1 cellular context compared by ENCODE assay signal in the genomic region with DNA sequence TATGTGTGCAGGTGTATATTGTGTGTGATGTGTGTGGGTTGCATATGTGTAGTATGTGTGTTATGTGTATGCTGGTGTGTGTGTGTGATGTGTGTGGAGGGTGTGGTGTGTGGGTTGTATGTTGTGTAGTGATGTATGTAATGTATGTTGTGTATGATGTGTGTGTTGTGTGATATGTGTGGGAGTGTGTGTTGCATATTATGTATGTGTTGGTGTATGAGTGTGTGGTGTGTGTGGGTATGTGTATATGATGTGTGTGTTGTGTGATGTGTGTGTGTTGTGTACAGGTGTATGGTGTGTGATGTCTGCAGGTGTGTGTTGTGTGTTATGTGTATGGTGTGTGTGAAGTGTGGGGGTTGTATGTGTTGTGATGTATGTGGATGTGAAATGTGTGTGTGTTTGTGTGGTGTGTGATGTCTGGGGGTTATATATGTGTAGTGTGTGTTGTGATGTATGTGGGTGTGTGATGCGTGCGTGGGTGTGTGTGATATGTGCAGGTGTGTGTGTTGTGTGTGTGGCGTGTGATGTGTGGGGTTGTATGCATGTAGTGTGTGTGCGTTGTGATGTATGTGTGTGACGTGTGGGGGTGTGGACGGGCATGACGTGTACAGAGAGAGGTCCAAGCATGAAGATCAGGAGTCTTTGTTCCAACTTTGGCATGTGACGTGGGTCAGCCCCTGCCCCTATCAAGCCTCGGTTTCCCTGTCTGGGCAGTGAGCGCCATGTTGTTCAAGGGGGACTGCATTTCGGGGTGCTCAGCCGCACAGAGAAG.
TF ChIP-seq lines count a peak whose summit lies in the region.

No MANE protein-coding gene starts in this region.

TF ChIP-seq in K562, 482 proteins besides CTCF, POLR2A, EP300 and RAD21 (continued from another document and continues in another):
- TF ChIP-seq, protein P1, sequence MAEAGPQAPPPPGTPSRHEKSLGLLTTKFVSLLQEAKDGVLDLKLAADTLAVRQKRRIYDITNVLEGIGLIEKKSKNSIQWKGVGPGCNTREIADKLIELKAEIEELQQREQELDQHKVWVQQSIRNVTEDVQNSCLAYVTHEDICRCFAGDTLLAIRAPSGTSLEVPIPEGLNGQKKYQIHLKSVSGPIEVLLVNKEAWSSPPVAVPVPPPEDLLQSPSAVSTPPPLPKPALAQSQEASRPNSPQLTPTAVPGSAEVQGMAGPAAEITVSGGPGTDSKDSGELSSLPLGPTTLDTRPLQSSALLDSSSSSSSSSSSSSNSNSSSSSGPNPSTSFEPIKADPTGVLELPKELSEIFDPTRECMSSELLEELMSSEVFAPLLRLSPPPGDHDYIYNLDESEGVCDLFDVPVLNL (CRISPR knock-in tag; IDR thresholded peaks at IDR 0.05; ENCODE audit: low read depth): no peak
- no peak for TF ChIP-seq RHOXF2B (CRISPR knock-in tag; conservative IDR thresholded peaks at IDR 0.05)
- TF ChIP-seq ZNF212 (CRISPR knock-in tag; IDR thresholded peaks at IDR 0.05): no peak
- no peak for TF ChIP-seq LEF1 (IDR thresholded peaks at IDR 0.05)
- TF ChIP-seq SOX6 (IDR thresholded peaks at IDR 0.05): no peak
- no peak for TF ChIP-seq ZNF551 (CRISPR knock-in tag; IDR thresholded peaks at IDR 0.05)
- TF ChIP-seq, protein P2, sequence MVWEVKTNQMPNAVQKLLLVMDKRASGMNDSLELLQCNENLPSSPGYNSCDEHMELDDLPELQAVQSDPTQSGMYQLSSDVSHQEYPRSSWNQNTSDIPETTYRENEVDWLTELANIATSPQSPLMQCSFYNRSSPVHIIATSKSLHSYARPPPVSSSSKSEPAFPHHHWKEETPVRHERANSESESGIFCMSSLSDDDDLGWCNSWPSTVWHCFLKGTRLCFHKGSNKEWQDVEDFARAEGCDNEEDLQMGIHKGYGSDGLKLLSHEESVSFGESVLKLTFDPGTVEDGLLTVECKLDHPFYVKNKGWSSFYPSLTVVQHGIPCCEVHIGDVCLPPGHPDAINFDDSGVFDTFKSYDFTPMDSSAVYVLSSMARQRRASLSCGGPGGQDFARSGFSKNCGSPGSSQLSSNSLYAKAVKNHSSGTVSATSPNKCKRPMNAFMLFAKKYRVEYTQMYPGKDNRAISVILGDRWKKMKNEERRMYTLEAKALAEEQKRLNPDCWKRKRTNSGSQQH (CRISPR knock-in tag; IDR thresholded peaks at IDR 0.05): 0 out of 2 replicates have a peak, but pooled peaks have one; percentile 62
- no peak for TF ChIP-seq ATF3 (IDR thresholded peaks at IDR 0.05)
- no peak for TF ChIP-seq ATF3 (CRISPR knock-in tag; conservative IDR thresholded peaks at IDR 0.05)
- TF ChIP-seq ZNF57 (CRISPR knock-in tag; IDR thresholded peaks at IDR 0.05): no peak
- TF ChIP-seq ZNF780A (CRISPR knock-in tag; IDR thresholded peaks at IDR 0.05): no peak
- no peak for TF ChIP-seq TCF15 (CRISPR knock-in tag; IDR thresholded peaks at IDR 0.05)
- no peak for TF ChIP-seq ZNF695 (CRISPR knock-in tag; IDR thresholded peaks at IDR 0.05)
- TF ChIP-seq, protein P3, sequence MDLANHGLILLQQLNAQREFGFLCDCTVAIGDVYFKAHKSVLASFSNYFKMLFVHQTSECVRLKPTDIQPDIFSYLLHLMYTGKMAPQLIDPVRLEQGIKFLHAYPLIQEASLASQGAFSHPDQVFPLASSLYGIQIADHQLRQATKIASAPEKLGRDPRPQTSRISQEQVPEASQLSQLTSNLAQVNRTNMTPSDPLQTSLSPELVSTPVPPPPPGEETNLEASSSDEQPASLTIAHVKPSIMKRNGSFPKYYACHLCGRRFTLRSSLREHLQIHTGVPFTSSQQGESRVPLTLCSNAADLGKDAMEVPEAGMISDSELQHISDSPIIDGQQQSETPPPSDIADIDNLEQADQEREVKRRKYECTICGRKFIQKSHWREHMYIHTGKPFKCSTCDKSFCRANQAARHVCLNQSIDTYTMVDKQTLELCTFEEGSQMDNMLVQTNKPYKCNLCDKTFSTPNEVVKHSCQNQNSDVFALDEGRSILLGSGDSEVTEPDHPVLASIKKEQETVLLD (IDR thresholded peaks at IDR 0.05): no peak
- TF ChIP-seq CTBP1 (IDR thresholded peaks at IDR 0.05; ENCODE audit: borderline replicate concordance): no peak
- TF ChIP-seq ELF1 (tag; IDR thresholded peaks at IDR 0.05): no peak
- no peak for TF ChIP-seq MAFK (IDR thresholded peaks at IDR 0.05; ENCODE audit: low read length)
- no peak for TF ChIP-seq NFRKB (IDR thresholded peaks at IDR 0.05; ENCODE audit: low read depth)
- no peak for TF ChIP-seq MXI1 (IDR thresholded peaks at IDR 0.05; ENCODE audit: low read depth, low read length)
- TF ChIP-seq SAP30 (IDR thresholded peaks at IDR 0.05; ENCODE audit: borderline replicate concordance, insufficient read depth, low read depth, low read length, poor library complexity, severe bottlenecking): no peak
- TF ChIP-seq NR2C1 (IDR thresholded peaks at IDR 0.05): no peak
- TF ChIP-seq NR2C1 (tag; IDR thresholded peaks at IDR 0.05): no peak
- TF ChIP-seq FOXM1 (IDR thresholded peaks at IDR 0.05; ENCODE audit: low read depth): no peak
- no peak for TF ChIP-seq FOXM1 (CRISPR knock-in tag; IDR thresholded peaks at IDR 0.05; ENCODE audit: low read depth)
- no peak for TF ChIP-seq SMAD2 (IDR thresholded peaks at IDR 0.05; ENCODE audit: low read depth, low read length)
- TF ChIP-seq MAX (CRISPR knock-in tag; IDR thresholded peaks at IDR 0.05): 0 out of 2 replicates have a peak, but pooled peaks have one; percentile 27
- no peak for TF ChIP-seq ESRRB (CRISPR knock-in tag; IDR thresholded peaks at IDR 0.05; ENCODE audit: borderline replicate concordance)
- TF ChIP-seq CREM (IDR thresholded peaks at IDR 0.05; ENCODE audit: low read depth): peak; percentile 80
- TF ChIP-seq TSC22D4 (tag; IDR thresholded peaks at IDR 0.05): peak; percentile 49; the same call in 1 of the 2 replicates
- TF ChIP-seq, protein P4, sequence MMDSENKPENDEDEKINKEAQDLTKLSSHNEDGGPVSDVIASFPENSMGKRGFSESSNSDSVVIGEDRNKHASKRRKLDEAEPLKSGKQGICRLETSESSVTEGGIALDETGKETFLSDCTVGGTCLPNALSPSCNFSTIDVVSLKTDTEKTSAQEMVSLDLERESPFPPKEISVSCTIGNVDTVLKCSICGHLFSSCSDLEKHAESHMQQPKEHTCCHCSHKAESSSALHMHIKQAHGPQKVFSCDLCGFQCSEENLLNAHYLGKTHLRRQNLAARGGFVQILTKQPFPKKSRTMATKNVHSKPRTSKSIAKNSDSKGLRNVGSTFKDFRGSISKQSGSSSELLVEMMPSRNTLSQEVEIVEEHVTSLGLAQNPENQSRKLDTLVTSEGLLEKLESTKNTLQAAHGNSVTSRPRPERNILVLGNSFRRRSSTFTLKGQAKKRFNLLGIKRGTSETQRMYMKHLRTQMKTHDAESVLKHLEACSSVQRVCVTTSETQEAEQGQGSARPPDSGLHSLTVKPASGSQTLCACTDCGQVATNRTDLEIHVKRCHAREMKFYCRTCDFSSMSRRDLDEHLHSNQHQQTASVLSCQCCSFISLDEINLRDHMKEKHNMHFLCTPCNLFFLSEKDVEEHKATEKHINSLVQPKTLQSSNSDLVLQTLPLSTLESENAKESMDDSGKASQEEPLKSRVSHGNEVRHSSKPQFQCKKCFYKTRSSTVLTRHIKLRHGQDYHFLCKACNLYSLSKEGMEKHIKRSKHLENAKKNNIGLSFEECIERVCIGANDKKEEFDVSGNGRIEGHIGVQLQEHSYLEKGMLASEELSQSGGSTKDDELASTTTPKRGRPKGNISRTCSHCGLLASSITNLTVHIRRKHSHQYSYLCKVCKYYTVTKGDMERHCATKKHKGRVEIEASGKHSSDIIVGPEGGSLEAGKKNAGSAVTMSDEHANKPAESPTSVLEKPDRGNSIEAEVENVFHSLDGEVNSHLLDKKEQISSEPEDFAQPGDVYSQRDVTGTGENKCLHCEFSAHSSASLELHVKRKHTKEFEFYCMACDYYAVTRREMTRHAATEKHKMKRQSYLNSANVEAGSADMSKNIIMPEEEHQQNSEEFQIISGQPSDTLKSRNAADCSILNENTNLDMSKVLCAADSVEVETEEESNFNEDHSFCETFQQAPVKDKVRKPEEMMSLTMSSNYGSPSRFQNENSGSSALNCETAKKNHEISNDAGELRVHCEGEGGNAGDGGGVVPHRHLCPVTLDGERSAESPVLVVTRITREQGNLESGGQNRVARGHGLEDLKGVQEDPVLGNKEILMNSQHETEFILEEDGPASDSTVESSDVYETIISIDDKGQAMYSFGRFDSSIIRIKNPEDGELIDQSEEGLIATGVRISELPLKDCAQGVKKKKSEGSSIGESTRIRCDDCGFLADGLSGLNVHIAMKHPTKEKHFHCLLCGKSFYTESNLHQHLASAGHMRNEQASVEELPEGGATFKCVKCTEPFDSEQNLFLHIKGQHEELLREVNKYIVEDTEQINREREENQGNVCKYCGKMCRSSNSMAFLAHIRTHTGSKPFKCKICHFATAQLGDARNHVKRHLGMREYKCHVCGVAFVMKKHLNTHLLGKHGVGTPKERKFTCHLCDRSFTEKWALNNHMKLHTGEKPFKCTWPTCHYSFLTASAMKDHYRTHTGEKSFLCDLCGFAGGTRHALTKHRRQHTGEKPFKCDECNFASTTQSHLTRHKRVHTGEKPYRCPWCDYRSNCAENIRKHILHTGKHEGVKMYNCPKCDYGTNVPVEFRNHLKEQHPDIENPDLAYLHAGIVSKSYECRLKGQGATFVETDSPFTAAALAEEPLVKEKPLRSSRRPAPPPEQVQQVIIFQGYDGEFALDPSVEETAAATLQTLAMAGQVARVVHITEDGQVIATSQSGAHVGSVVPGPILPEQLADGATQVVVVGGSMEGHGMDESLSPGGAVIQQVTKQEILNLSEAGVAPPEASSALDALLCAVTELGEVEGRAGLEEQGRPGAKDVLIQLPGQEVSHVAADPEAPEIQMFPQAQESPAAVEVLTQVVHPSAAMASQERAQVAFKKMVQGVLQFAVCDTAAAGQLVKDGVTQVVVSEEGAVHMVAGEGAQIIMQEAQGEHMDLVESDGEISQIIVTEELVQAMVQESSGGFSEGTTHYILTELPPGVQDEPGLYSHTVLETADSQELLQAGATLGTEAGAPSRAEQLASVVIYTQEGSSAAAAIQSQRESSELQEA (IDR thresholded peaks at IDR 0.05; ENCODE audit: low read depth): no peak
- TF ChIP-seq MTF1 (CRISPR knock-in tag; IDR thresholded peaks at IDR 0.05; ENCODE audit: borderline replicate concordance): no peak
- TF ChIP-seq MEF2D (tag; conservative IDR thresholded peaks at IDR 0.05; ENCODE audit: low read depth): no peak
- TF ChIP-seq CSDE1 (IDR thresholded peaks at IDR 0.05): peak in 1 of 2 experiments; percentile 47; a peak in 1 of 4 replicates
- TF ChIP-seq KLF10 (CRISPR knock-in tag; IDR thresholded peaks at IDR 0.05): no peak
- TF ChIP-seq PTRF (tag; IDR thresholded peaks at IDR 0.05): no peak
- TF ChIP-seq ZNF518B (CRISPR knock-in tag; IDR thresholded peaks at IDR 0.05): no peak
